In the genomic region with DNA sequence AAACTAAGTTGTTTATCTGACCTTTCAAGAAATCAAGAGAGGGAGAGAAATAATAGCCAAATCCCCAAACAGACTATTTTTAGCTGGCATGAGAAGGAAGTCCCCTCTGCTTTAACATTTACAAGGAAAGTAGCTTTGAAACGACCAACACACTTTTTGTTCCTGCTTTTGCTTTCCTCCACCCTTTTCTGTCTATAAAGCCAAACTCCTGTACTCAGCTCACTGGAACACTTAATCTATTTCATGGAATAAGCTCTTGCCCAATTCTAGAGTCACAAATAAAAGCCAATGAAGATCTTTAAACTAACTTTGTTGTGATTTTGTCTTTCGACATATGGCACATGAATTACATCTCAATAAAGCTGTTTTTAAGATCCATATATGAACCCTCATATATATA, we compare ENCODE assay signal across 1 cellular context.
TF ChIP-seq lines count a peak whose summit lies in the region.

No MANE protein-coding gene starts in this region.

TF ChIP-seq in K562, 482 proteins besides CTCF, POLR2A, EP300 and RAD21:
- TF ChIP-seq CEBPB (tag; IDR thresholded peaks at IDR 0.05) = 0 out of 2 replicates have a peak, but pooled peaks have one; percentile 10
- no peak for TF ChIP-seq OTX1 (CRISPR knock-in tag; IDR thresholded peaks at IDR 0.05)
- no peak for TF ChIP-seq MCM2 (IDR thresholded peaks at IDR 0.05; ENCODE audit: low read depth)
- TF ChIP-seq, protein P1, sequence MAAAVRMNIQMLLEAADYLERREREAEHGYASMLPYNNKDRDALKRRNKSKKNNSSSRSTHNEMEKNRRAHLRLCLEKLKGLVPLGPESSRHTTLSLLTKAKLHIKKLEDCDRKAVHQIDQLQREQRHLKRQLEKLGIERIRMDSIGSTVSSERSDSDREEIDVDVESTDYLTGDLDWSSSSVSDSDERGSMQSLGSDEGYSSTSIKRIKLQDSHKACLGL (CRISPR knock-in tag; IDR thresholded peaks at IDR 0.05; ENCODE audit: borderline replicate concordance, poor library complexity, severe bottlenecking) = no peak
